In genomic region chr3:64266065-64266874, GRCh38 we compare ENCODE assay signal across 1 cellular context.
A peak's percentile ranks its signal among the peaks of the same experiment; 100 is the strongest.
TF ChIP-seq lines count a peak whose summit lies in the region.

No MANE protein-coding gene starts in this region.

TF ChIP-seq in HEK293, 187 proteins besides CTCF, POLR2A, EP300 and RAD21 (continued from another document):
- TF ChIP-seq ZBTB20 (tag by site-specific recombination; IDR thresholded peaks at IDR 0.05) (0 out of 2 replicates have a peak, but pooled peaks have one; percentile 9), GLIS1 (tag by site-specific recombination; IDR thresholded peaks at IDR 0.05) (peak; percentile 71)
TF ChIP-seq in HEK293: peak in this region for 5.
